Comparison of ENCODE assay signal across 18 cellular contexts in genomic region chr1:34612091-34612631, GRCh38.
DNase-seq lines count a peak whose midpoint lies in the region; ATAC-seq, FAIRE-seq and TF ChIP-seq lines count a peak whose summit lies in the region.
"Had no signal": no experiment of that assay in that cellular context is flagged by ENCODE, and none has a peak within 500 bp of the region (broad histone marks: within the 10 kb centered on the region; RNA-seq: fewer than 3 reads in every experiment).

No MANE protein-coding gene starts in this region.

- H3K4me3 Mint-ChIP-seq in brain: no peak overlapping the region
- no peak overlapping the region for H3K4me3 Mint-ChIP-seq in stimulated activated naive CD8-positive, alpha-beta T cell treated with anti-CD3 and anti-CD28 coated beads, Interleukin-15, amount 100 ng/mL, for 72 hours
- H3K4me3 Mint-ChIP-seq: CD4-positive, CD25-positive, alpha-beta regulatory T cell; CD8-positive, alpha-beta memory T cell; H9 had no signal

- H4K12ac ChIP-seq in trophoblast cell (ENCODE audit: low read depth, low read length): no peak overlapping the region

- DNase-seq in NT2/D1 (ENCODE audit: low read depth, low spot score) (peak; percentile 44), left kidney (ENCODE audit: low read depth, low spot score) (peak; percentile 78), trophoblast cell (peak; percentile 57 to 66), HTR-8/SVneo (ENCODE audit: insufficient read length, low spot score) (no peak)
- DNase-seq in stimulated activated naive CD8-positive, alpha-beta T cell treated with anti-CD3 and anti-CD28 coated beads, Interleukin-15, amount 100 ng/mL, for 72 hours: no peak
- DNase-seq: BE2C; C1 segment of cervical spinal cord; CD4-positive, CD25-positive, alpha-beta regulatory T cell; CD8-positive, alpha-beta memory T cell; COR-L47; GOT3; H9 had no signal

- H2BK12ac ChIP-seq in trophoblast cell (ENCODE audit: low read length): no peak overlapping the region

- no peak overlapping the region for H3K23ac ChIP-seq in trophoblast cell (ENCODE audit: low read length)

- H3K18ac ChIP-seq in trophoblast cell (ENCODE audit: low read length): no peak overlapping the region

- H3K79me1 ChIP-seq in trophoblast cell (ENCODE audit: low read length): no peaks in the 10 kb centered on the region

- H3K27me3 ChIP-seq in NT2/D1 (ENCODE audit: insufficient read depth, insufficient read length) (no peaks in the 10 kb centered on the region), trophoblast cell (ENCODE audit: insufficient read depth, low read length) (no peaks in the 10 kb centered on the region)
- H3K27me3 ChIP-seq: BE2C had no signal

- peaks cover 20% of the 10 kb centered on the region for H3K27me3 Mint-ChIP-seq in brain
- peaks cover 71% of the 10 kb centered on the region for H3K27me3 Mint-ChIP-seq in stimulated activated naive CD8-positive, alpha-beta T cell treated with anti-CD3 and anti-CD28 coated beads, Interleukin-15, amount 100 ng/mL, for 72 hours

- no peak overlapping the region for H2AFZ ChIP-seq in trophoblast cell (ENCODE audit: insufficient read depth, low read length, poor library complexity)

- no peak overlapping the region for H2BK120ac ChIP-seq in trophoblast cell (ENCODE audit: insufficient read depth, low read length, poor library complexity)

- no peak overlapping the region for H3K4me2 ChIP-seq in trophoblast cell (ENCODE audit: low read length)

- peak overlapping the region in 3 of 5 experiments; percentile 1 to 41 (median 2) for H3K27ac Mint-ChIP-seq in brain
- H3K27ac Mint-ChIP-seq in stimulated activated naive CD8-positive, alpha-beta T cell treated with anti-CD3 and anti-CD28 coated beads, Interleukin-15, amount 100 ng/mL, for 72 hours: peak overlapping the region in 1 of 2 donors; percentile 42
- H3K27ac Mint-ChIP-seq: CD4-positive, CD25-positive, alpha-beta regulatory T cell; CD8-positive, alpha-beta memory T cell; H9 had no signal

- H3K4ac ChIP-seq in trophoblast cell (ENCODE audit: low read depth, low read length): no peak overlapping the region

- no peaks in the 10 kb centered on the region for H3K4me1 Mint-ChIP-seq in brain
- no peaks in the 10 kb centered on the region for H3K4me1 Mint-ChIP-seq in stimulated activated naive CD8-positive, alpha-beta T cell treated with anti-CD3 and anti-CD28 coated beads, Interleukin-15, amount 100 ng/mL, for 72 hours
- H3K4me1 Mint-ChIP-seq: CD8-positive, alpha-beta memory T cell had no signal

- H3K27ac ChIP-seq in trophoblast cell (ENCODE audit: low read depth, low read length): no peak overlapping the region

- no peak overlapping the region for H3K4me3 ChIP-seq in NT2/D1 (ENCODE audit: insufficient read length, low read depth)
- no peak overlapping the region for H3K4me3 ChIP-seq in trophoblast cell (ENCODE audit: low read depth, low read length)

- ATAC-seq in stimulated activated naive CD8-positive, alpha-beta T cell treated with anti-CD3 and anti-CD28 coated beads, Interleukin-15, amount 100 ng/mL, for 72 hours: no peak
- ATAC-seq in GM18858 (IDR thresholded peaks at IDR 0.05; ENCODE audit: unreplicated experiment): no peak

- H3K9me3 ChIP-seq in NT2/D1 (ENCODE audit: insufficient read depth, low read length) (no peaks in the 10 kb centered on the region), trophoblast cell (ENCODE audit: insufficient read depth, low read depth, low read length) (no peaks in the 10 kb centered on the region)
- H3K9me3 ChIP-seq: BE2C had no signal

- FAIRE-seq in HTR-8/SVneo (lab: Jason Lieb, UNC): no peak
- FAIRE-seq: D721Med, G401.6, GM12892, GM18507 had no signal

- H2AK5ac ChIP-seq in trophoblast cell (ENCODE audit: low read length): no peak overlapping the region

- no peak for TF ChIP-seq CTCF in brain (conservative IDR thresholded peaks at IDR 0.05)

- H3K14ac ChIP-seq in trophoblast cell (ENCODE audit: low read length): no peak overlapping the region

- H3K79me2 ChIP-seq in trophoblast cell (ENCODE audit: control insufficient read depth, insufficient read depth, low read length, poor library complexity): no peaks in the 10 kb centered on the region

- no peak overlapping the region for H2BK5ac ChIP-seq in trophoblast cell (ENCODE audit: low read depth, low read length, poor library complexity)

- H3K9ac ChIP-seq in NT2/D1 (ENCODE audit: insufficient read length, low read depth) (no peak overlapping the region), trophoblast cell (ENCODE audit: low read length) (no peak overlapping the region)

- H3K9me3 Mint-ChIP-seq in brain: peaks cover 0 to 2% (median 0%) of the 10 kb centered on the region in 5 experiments
- H3K9me3 Mint-ChIP-seq in stimulated activated naive CD8-positive, alpha-beta T cell treated with anti-CD3 and anti-CD28 coated beads, Interleukin-15, amount 100 ng/mL, for 72 hours: no peaks in the 10 kb centered on the region
- H3K9me3 Mint-ChIP-seq: CD8-positive, alpha-beta memory T cell; H9 had no signal

- H3K4me1 ChIP-seq in NT2/D1 (ENCODE audit: insufficient read depth, insufficient read length) (peaks cover 3% of the 10 kb centered on the region), trophoblast cell (ENCODE audit: control insufficient read depth in 1 of 2, insufficient read depth in 2 of 2, low read length in 2 of 2) (no peaks in the 10 kb centered on the region)
- H3K4me1 ChIP-seq: BE2C had no signal

- H4K91ac ChIP-seq in trophoblast cell (ENCODE audit: low read depth, low read length): no peak overlapping the region

- H3K36me3 ChIP-seq in NT2/D1 (ENCODE audit: insufficient read depth, insufficient read length, low read length) (no peaks in the 10 kb centered on the region), trophoblast cell (ENCODE audit: control insufficient read depth in 1 of 2, insufficient read depth in 2 of 2, low read length in 2 of 2) (no peaks in the 10 kb centered on the region)
- H3K36me3 ChIP-seq: BE2C had no signal

- H4K8ac ChIP-seq in trophoblast cell (ENCODE audit: low read depth, low read length): no peak overlapping the region

- H3K36me3 Mint-ChIP-seq in brain: no peaks in the 10 kb centered on the region
- H3K36me3 Mint-ChIP-seq: CD4-positive, CD25-positive, alpha-beta regulatory T cell; CD8-positive, alpha-beta memory T cell had no signal

- no CpG with 5 or more reads among the region's 9 CpGs for WGBS in trophoblast cell (ENCODE audit: extremely low coverage, insufficient coverage, insufficient read length)

Comparison
In these comparisons a context has a peak if more than half of its experiments do, and no peak if none do; other contexts are left out.
1. DNase-seq: peak in NT2/D1 (single experiment), left kidney (single experiment) and trophoblast cell (2 of 2); none in stimulated activated naive CD8-positive, alpha-beta T cell treated with anti-CD3 and anti-CD28 coated beads, Interleukin-15, amount 100 ng/mL, for 72 hours (0 of 2) and HTR-8/SVneo (single experiment).